Comparison of ENCODE assay signal across 19 cellular contexts in the genomic region with DNA sequence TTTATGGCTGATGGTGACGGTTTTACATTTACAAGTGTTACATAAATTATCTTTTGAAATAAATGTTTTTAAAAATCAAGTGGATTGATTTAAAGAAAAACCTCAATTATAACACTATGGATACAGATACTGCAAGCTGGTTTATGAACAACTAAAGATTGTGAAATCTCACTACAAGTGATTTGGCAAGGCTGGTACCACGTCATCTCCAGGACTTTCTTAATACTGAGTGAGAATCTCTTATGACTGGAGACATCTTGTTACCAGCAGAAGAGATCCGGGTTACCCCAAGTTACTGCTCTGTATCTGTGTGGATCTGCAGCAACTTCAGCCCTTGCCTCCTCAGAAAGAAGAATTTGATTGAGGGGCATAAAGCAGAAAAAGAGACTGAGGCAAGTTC.
DNase-seq lines count a peak whose midpoint lies in the region; ATAC-seq and TF ChIP-seq lines count a peak whose summit lies in the region.
"Had no signal": no experiment of that assay in that cellular context is flagged by ENCODE, and none has a peak within 500 bp of the region (broad histone marks: within the 10 kb centered on the region; RNA-seq: fewer than 3 reads in every experiment).

No MANE protein-coding gene starts in this region.

- peak; percentile 64 for DNase-seq in AG08395 (ENCODE audit: low spot score)
- peak; percentile 33 for DNase-seq in M059J (ENCODE audit: low read depth)
- peak; percentile 36 to 63 for DNase-seq in cardiac fibroblast (ENCODE audit: low read depth in 2 of 2)
- DNase-seq in left lobe of liver (ENCODE audit: low spot score), result no peak
- no peak for DNase-seq in AML-193 (lab: John Stamatoyannopoulos, UW)
- DNase-seq in NCI-H510A treated with DMSO at 0.1 percent for 48 hours (lab: John Stamatoyannopoulos, UW), result no peak
- no peak for DNase-seq in A673 (ENCODE audit: low spot score)
- no peak for DNase-seq in NCI-H69 (lab: John Stamatoyannopoulos, UW)
- DNase-seq: activated CD8-positive, alpha-beta memory T cell treated with anti-CD3 and anti-CD28 coated beads for 24 hours; cortex of kidney; GF-D8; kidney; NCI-H2029 treated with DMSO at 0.1 percent for 48 hours; right lobe of liver; stimulated activated CD4-positive, alpha-beta T cell treated with anti-CD3 and anti-CD28 coated beads, Interleukin-2, amount 100 ng/mL, for 24 hours; T-helper 1 cell had no signal

- H3K4me3 ChIP-seq in cardiac fibroblast (replicated peaks in 1 of 2; ENCODE audit: low read depth in 2 of 2, low read length in 2 of 2) (no peak overlapping the region), A673 (ENCODE audit: low read depth, low read length, poor library complexity, severe bottlenecking) (no peak overlapping the region)
- H3K4me3 ChIP-seq: ascending aorta, right lobe of liver had no signal

- no TSS peak for BruUV-seq in A673 (replicated peaks; lab: Mats Ljungman, UMichigan)

- CTCF ChIA-PET in A673 (lab: Charles Lee), result no interaction called here

- no peaks in the 10 kb centered on the region for H3K36me3 ChIP-seq in A673 (ENCODE audit: insufficient read depth, low read length, poor library complexity, severe bottlenecking)
- H3K36me3 ChIP-seq: ascending aorta, right lobe of liver had no signal

- H3K9me3 ChIP-seq in A673 (ENCODE audit: low read depth, low read length, poor library complexity, severe bottlenecking), result peaks cover 8% of the 10 kb centered on the region
- H3K9me3 ChIP-seq: right lobe of liver had no signal

- peak; percentile 44 for ATAC-seq in left lobe of liver
- ATAC-seq: WTC11 had no signal

- POLR2A ChIA-PET in A673 (lab: Charles Lee; ENCODE audit: low non-redundant PET), result no interaction called here

- no peak overlapping the region for H3K27ac ChIP-seq in A673 (ENCODE audit: low read depth, low read length, poor library complexity, severe bottlenecking)
- H3K27ac ChIP-seq: ascending aorta, epithelial cell of prostate, right lobe of liver had no signal

- TF ChIP-seq CTCF in cardiac fibroblast (IDR thresholded peaks at IDR 0.05; ENCODE audit: low read depth, low read length) (no peak), A673 (conservative IDR thresholded peaks at IDR 0.05; ENCODE audit: low read depth, low read length) (no peak)

- peaks cover 18% of the 10 kb centered on the region for H3K4me1 ChIP-seq in A673 (ENCODE audit: insufficient read depth, low read length, poor library complexity, severe bottlenecking)
- H3K4me1 ChIP-seq: ascending aorta, right lobe of liver had no signal

- intact Hi-C loops in A673 (cut with micrococcal nuclease; ENCODE audit: unreplicated experiment), result no loop called here

- H3K27me3 ChIP-seq in A673 (replicated peaks; ENCODE audit: insufficient read depth, low read depth, low read length, poor library complexity), result no peaks in the 10 kb centered on the region
- H3K27me3 ChIP-seq: ascending aorta, right lobe of liver had no signal

Comparison
In these comparisons a context has a peak if more than half of its experiments do, and no peak if none do; other contexts are left out.
1. DNase-seq: peak in AG08395 (single experiment), M059J (single experiment) and cardiac fibroblast (2 of 2); none in left lobe of liver (single experiment), AML-193 (0 of 2), NCI-H510A treated with DMSO at 0.1 percent for 48 hours (single experiment), A673 (single experiment) and NCI-H69 (single experiment).